Comparison of ENCODE assay signal across 15 cellular contexts in genomic region chr6:7152467-7152866, GRCh38. TPM values are rescaled to one million over a fixed set of nuclear protein-coding genes. Genes with fewer than 3 reads are reported as not detected.
A peak's percentile ranks its signal among the peaks of the same experiment; 100 is the strongest.
DNase-seq lines count a peak whose midpoint lies in the region; ATAC-seq, FAIRE-seq and TF ChIP-seq lines count a peak whose summit lies in the region.
"Had no signal": no experiment of that assay in that cellular context is flagged by ENCODE, and none has a peak within 500 bp of the region (broad histone marks: within the 10 kb centered on the region; RNA-seq: fewer than 3 reads in every experiment).

No MANE protein-coding gene starts in this region.

- TF ChIP-seq RAD21 in K562 (CRISPR knock-in tag; conservative IDR thresholded peaks at IDR 0.05 in 1 of 2, IDR thresholded peaks at IDR 0.05 in 1 of 2), result no peak

- H3K4me1 Mint-ChIP-seq in mesothelial cell of epicardium, result peaks cover 71% of the 10 kb centered on the region

- no peaks in the 10 kb centered on the region for H3K36me3 Mint-ChIP-seq in mesothelial cell of epicardium

- TF ChIP-seq EP300 in K562 (IDR thresholded peaks at IDR 0.05; ENCODE audit: low read length), result no peak
- TF ChIP-seq EP300 in transverse colon (IDR thresholded peaks at IDR 0.05; ENCODE audit: low read depth), result no peak

- H3K36me3 ChIP-seq in K562 (ENCODE audit: control insufficient read depth, insufficient read depth, low read length) (peaks cover 63% of the 10 kb centered on the region), transverse colon (no peaks in the 10 kb centered on the region)

- H3K27ac ChIP-seq in K562 (ENCODE audit: extremely low read depth, low read depth, low read length) (peak overlapping the region; percentile 30), transverse colon (peak overlapping the region; percentile 32 to 66 (median 56))

- H3K9me3 ChIP-seq in K562 (replicated peaks; ENCODE audit: control insufficient read depth, insufficient read depth, low read depth, low read length) (no peaks in the 10 kb centered on the region), transverse colon (no peaks in the 10 kb centered on the region)
- H3K9me3 ChIP-seq: body of pancreas had no signal

- intact Hi-C loops in K562 (cut with micrococcal nuclease), result loop anchor here (5.0 kb wide), 1 partner anchor 45 kb away; no protein-coding TSS in a partner anchor
- intact Hi-C loops in transverse colon (cut with DNase I; ENCODE audit: low total_unique reads), result no loop called here

- H3K4me1 ChIP-seq in K562 (replicated peaks in 1 of 2; ENCODE audit: control insufficient read depth in 2 of 2, insufficient read depth in 2 of 2, low read length in 2 of 2), result peaks cover 38 to 75% of the 10 kb centered on the region in 2 experiments
- H3K4me1 ChIP-seq in transverse colon, result peaks cover 42 to 79% (median 55%) of the 10 kb centered on the region in 4 donors

- peak overlapping the region; percentile 21 to 87; a peak in 3 of 4 replicates for H3K9ac ChIP-seq in K562 (ENCODE audit: insufficient read depth in 1 of 2, low read depth in 2 of 2, low read length in 2 of 2)

- H3K27me3 ChIP-seq in K562 (ENCODE audit: control insufficient read depth in 2 of 2, insufficient read depth in 2 of 2, low read length in 2 of 2) (no peaks in the 10 kb centered on the region), transverse colon (no peaks in the 10 kb centered on the region)
- H3K27me3 ChIP-seq: body of pancreas had no signal

- FAIRE-seq in K562 (lab: Jason Lieb, UNC), result no peak
- FAIRE-seq: endometrium had no signal

- no peak for TF ChIP-seq POLR2A in K562 (conservative IDR thresholded peaks at IDR 0.05)
- TF ChIP-seq POLR2A in transverse colon (IDR thresholded peaks at IDR 0.05), result no peak

- POLR2A ChIA-PET in K562 (lab: Yijun Ruan, JAX), result interaction anchor here (0.5 to 3.1 kb wide), 8 partner anchors 8 to 512 kb away, joined by 3 to 18 read pairs (median 6); no protein-coding TSS in a partner anchor

- in situ Hi-C loops in K562 (cut with MboI), result no loop called here
- in situ Hi-C loops in transverse colon (cut with MboI; ENCODE audit: low pct_ligation_motif_present in 1 of 4, low pct_unique_long_range_greater_than_20kb in 1 of 4, low sequenced_read_pairs in 3 of 4), result no loop called here

- peak overlapping the region; percentile 87 for H3K27ac Mint-ChIP-seq in mesothelial cell of epicardium

- H2AFZ ChIP-seq in K562 (ENCODE audit: low read depth, low read length), result no peak overlapping the region

- no peaks in the 10 kb centered on the region for H3K27me3 Mint-ChIP-seq in mesothelial cell of epicardium (ENCODE audit: low read depth)

- no peaks in the 10 kb centered on the region; the same call in 1 of the 2 replicates for H4K20me1 ChIP-seq in K562 (replicated peaks; ENCODE audit: control insufficient read depth, insufficient read depth, low read length)

- no peaks in the 10 kb centered on the region for H3K9me3 Mint-ChIP-seq in mesothelial cell of epicardium
- H3K9me3 Mint-ChIP-seq: activated T-cell treated with anti-CD3 and anti-CD28 coated beads, Interleukin-2, amount 50 U/mL, for 72 hours had no signal

- H3K79me2 ChIP-seq in K562 (ENCODE audit: control insufficient read depth, insufficient read depth, low read length), result peaks cover 100% of the 10 kb centered on the region

- no peaks in the 10 kb centered on the region for H3K9me1 ChIP-seq in K562 (ENCODE audit: control insufficient read depth, insufficient read depth, low read length)

- no TSS peak for BruUV-seq in K562 (replicated peaks; lab: Mats Ljungman, UMichigan)

- no peak overlapping the region for H3K4me3 Mint-ChIP-seq in mesothelial cell of epicardium
- H3K4me3 Mint-ChIP-seq: activated T-cell treated with anti-CD3 and anti-CD28 coated beads, Interleukin-2, amount 50 U/mL, for 72 hours had no signal

- CTCF ChIA-PET in K562 (lab: Yijun Ruan, JAX; ENCODE audit: low intra/inter-chr PET ratio), result no interaction called here

- DNase-seq in activated CD8-positive, alpha-beta memory T cell treated with anti-CD3 and anti-CD28 coated beads for 24 hours, result peak; percentile 41
- DNase-seq in activated CD8-positive, alpha-beta memory T cell treated with anti-CD3 and anti-CD28 coated beads, Interleukin-2, amount 50 U/mL, for 4 hours, result no peak
- DNase-seq in K562 (ENCODE audit: extremely low read depth in 1 of 4, low spot score in 3 of 4) (peak in 1 of 4 experiments; percentile 29), mesothelial cell of epicardium (ENCODE audit: low spot score in 2 of 2, unreplicated experiment in 2 of 2) (no peak), transverse colon (no peak), cerebellar cortex (ENCODE audit: low spot score) (no peak)
- DNase-seq: activated CD4-positive, alpha-beta T cell treated with anti-CD3 and anti-CD28 coated beads for 1 hour; activated T-cell treated with anti-CD3 and anti-CD28 coated beads, Interleukin-2, amount 50 U/mL, for 72 hours; body of pancreas; midbrain; NCI-H1436 treated with DMSO at 0.1 percent for 48 hours; NK-92 treated with Interleukin-12 subunit alpha and Interleukin-12 subunit beta, amount 100 ng/mL, for 24 hours had no signal

- H3K4me3 ChIP-seq in K562 (no peak overlapping the region), transverse colon (no peak overlapping the region)
- H3K4me3 ChIP-seq: body of pancreas had no signal

- no peak for ATAC-seq in K562
- no peak for ATAC-seq in GM21619 (IDR thresholded peaks at IDR 0.05; ENCODE audit: unreplicated experiment)
- ATAC-seq in GM21390 (IDR thresholded peaks at IDR 0.05; ENCODE audit: unreplicated experiment), result no peak
- ATAC-seq: activated T-cell treated with anti-CD3 and anti-CD28 coated beads, Interleukin-2, amount 50 U/mL, for 72 hours; body of pancreas had no signal

- no peak for TF ChIP-seq CTCF in K562 (IDR thresholded peaks at IDR 0.05 in 2 of 3, conservative IDR thresholded peaks at IDR 0.05 in 1 of 3; ENCODE audit: insufficient read depth in 2 of 3, low read depth in 1 of 3, low read length in 3 of 3)
- no peak for TF ChIP-seq CTCF in mesothelial cell of epicardium (IDR thresholded peaks at IDR 0.05; ENCODE audit: unreplicated experiment)
- no peak for TF ChIP-seq CTCF in transverse colon (IDR thresholded peaks at IDR 0.05)

- no peak overlapping the region for H3K4me2 ChIP-seq in K562 (ENCODE audit: insufficient read depth, low read length)

TF ChIP-seq in K562, 482 proteins besides CTCF, POLR2A, EP300 and RAD21 (continues in another document):
- TF ChIP-seq CBX2 (IDR thresholded peaks at IDR 0.05; ENCODE audit: insufficient read depth, low read length, poor library complexity, severe bottlenecking) (no peak), CBX5 (IDR thresholded peaks at IDR 0.05; ENCODE audit: borderline replicate concordance, low read depth) (no peak), ZNF24 (IDR thresholded peaks at IDR 0.05) (no peak), ZFX (CRISPR knock-in tag; IDR thresholded peaks at IDR 0.05) (no peak), ZNF584 (CRISPR knock-in tag; IDR thresholded peaks at IDR 0.05; ENCODE audit: low read depth) (no peak), BMI1 (IDR thresholded peaks at IDR 0.05; ENCODE audit: low read length) (no peak), HDAC1 (IDR thresholded peaks at IDR 0.05) (no peak), ZNF140 (CRISPR knock-in tag; IDR thresholded peaks at IDR 0.05) (no peak), KAT7 (CRISPR knock-in tag; IDR thresholded peaks at IDR 0.05; ENCODE audit: borderline replicate concordance) (no peak), SRF (CRISPR knock-in tag; IDR thresholded peaks at IDR 0.05) (no peak), GATAD2A (IDR thresholded peaks at IDR 0.05) (no peak), ATF2 (CRISPR knock-in tag; IDR thresholded peaks at IDR 0.05) (no peak), EZH2 (IDR thresholded peaks at IDR 0.05; ENCODE audit: borderline replicate concordance, low read depth, low read length) (no peak), YBX1 (IDR thresholded peaks at IDR 0.05) (no peak), EP400 (IDR thresholded peaks at IDR 0.05) (no peak), BRCA1 (IDR thresholded peaks at IDR 0.05) (no peak), BRCA1 (CRISPR knock-in tag; IDR thresholded peaks at IDR 0.05) (no peak)

RNA-seq across cellular contexts. Expression of gene RREB1, which starts 44.7 kb away (rescaled TPM):
- total RNA-seq in K562 (2011; cell fraction: chromatin; rRNA removed; ENCODE audit: low replicate concordance), result 128 and 141 TPM in 2 replicates
- total RNA-seq in K562 (2011; cell fraction: nucleolus; rRNA removed), result 88.6 and 91.1 TPM in 2 replicates
- total RNA-seq in K562 (2011; cell fraction: nucleoplasm; rRNA removed), result 120 and 166 TPM in 2 replicates
- total RNA-seq in K562 (2014; rRNA removed) (19.3 and 34.7 TPM in 2 replicates), K562 (2014; rRNA removed; fragmentation: Illumina TruSeq; extraction: Trizol) (24.3 and 25.0 TPM in 2 replicates), K562 (2015; rRNA removed; fragmentation: Illumina TruSeq; extraction: Trizol) (21.9 and 22.1 TPM in 2 replicates), K562 (2021) (64.2 and 65.7 TPM in 2 replicates), mesothelial cell of epicardium (55.4 to 63.0 TPM (median 57.5 TPM) in 3 replicates), transverse colon (100 to 1,000 TPM in 2 of 4 donors, 10 to 100 TPM in 2; 73.9 to 214 (median 107) TPM)
- polyA plus RNA-seq in K562 (2011; rRNA removed) (5.2 and 6.0 TPM in 2 replicates), K562 (2014; fragmentation: Illumina TruSeq; extraction: Trizol) (23.6 and 25.9 TPM in 2 replicates), K562 (2014; fragmentation: Nextera tagmentation; extraction: Ambion mirVana) (1 to 10 TPM; 3.3 to 4.8 TPM), K562 (2014; rRNA removed) (15.6 and 19.6 TPM in 2 replicates)
- polyA plus RNA-seq in K562 (2011; cell fraction: cytosol; rRNA removed), result 5.6 and 6.8 TPM in 2 replicates
- 25.5 and 29.7 TPM in 2 replicates for polyA plus RNA-seq in K562 (2011; cell fraction: nucleus; rRNA removed)
- 20.6 and 20.9 TPM in 2 replicates for polyA plus RNA-seq in K562 (2012)
- polyA minus RNA-seq in K562 (2011; rRNA and poly(A)+ RNA removed), result 42.2 and 45.2 TPM in 2 replicates
- 34.1 and 47.8 TPM in 2 replicates for polyA minus RNA-seq in K562 (2011; cell fraction: cytosol; rRNA and poly(A)+ RNA removed)
- polyA minus RNA-seq in K562 (2011; cell fraction: nucleus; rRNA and poly(A)+ RNA removed), result 48.1 and 74.3 TPM in 2 replicates
